In genomic region chr10:125154529-125154928, GRCh38 we compare ENCODE assay signal across 11 cellular contexts. TPM values are rescaled to one million over a fixed set of nuclear protein-coding genes. Genes with fewer than 3 reads are reported as not detected.
DNase-seq lines count a peak whose midpoint lies in the region; ATAC-seq and TF ChIP-seq lines count a peak whose summit lies in the region.
"Had no signal": no experiment of that assay in that cellular context is flagged by ENCODE, and none has a peak within 500 bp of the region (broad histone marks: within the 10 kb centered on the region; RNA-seq: fewer than 3 reads in every experiment).

No MANE protein-coding gene starts in this region.

- dilution Hi-C loops in mammary epithelial cell (cut with HindIII; ENCODE audit: low sequenced_read_pairs), result no loop called here

- in situ Hi-C loops in mammary epithelial cell (cut with MboI; ENCODE audit: low sequenced_read_pairs in 2 of 2), result loop anchor here in 1 of 2 donors (25.0 kb wide), 1 partner anchor 483 kb away; no protein-coding TSS in a partner anchor

- CTCF ChIA-PET in HEK293 (lab: Yijun Ruan, JAX) (interaction anchor here (0.7 to 1.9 kb wide), 2 partner anchors 10 to 34 kb away, joined by 3 to 4 read pairs; no protein-coding TSS in a partner anchor), mammary epithelial cell (lab: Charles Lee; ENCODE audit: low non-redundant PET) (no interaction called here)

- H3K4me2 ChIP-seq in mammary epithelial cell (ENCODE audit: insufficient read depth, low read depth, low read length), result peak overlapping the region; percentile 80

- H3K9ac ChIP-seq in mammary epithelial cell (ENCODE audit: insufficient read depth, low read length) (peak overlapping the region; percentile 85), skeletal muscle tissue (ENCODE audit: low read depth in 1 of 3, low read length in 3 of 3) (peak overlapping the region; percentile 7 to 75 (median 55))
- H3K9ac ChIP-seq: parathyroid adenoma had no signal

- BruUV-seq in mammary epithelial cell (replicated peaks; lab: Mats Ljungman, UMichigan), result no TSS peak

- H3K4me1 ChIP-seq in HEK293 (ENCODE audit: control insufficient read depth, insufficient read depth, low read length) (peaks cover 53% of the 10 kb centered on the region), mammary epithelial cell (ENCODE audit: insufficient read depth, low read length) (peaks cover 63% of the 10 kb centered on the region), skeletal muscle tissue (ENCODE audit: control insufficient read depth in 3 of 3, insufficient read depth in 3 of 3, low read length in 3 of 3) (peaks cover 59 to 72% (median 63%) of the 10 kb centered on the region in 3 donors)
- H3K4me1 ChIP-seq: parathyroid adenoma had no signal

- H3K27ac ChIP-seq in HEK293 (ENCODE audit: extremely low read depth, low read depth, low read length) (no peak overlapping the region), mammary epithelial cell (ENCODE audit: insufficient read depth, low read depth, low read length) (peak overlapping the region; percentile 91), skeletal muscle tissue (ENCODE audit: low read depth, low read length) (peak overlapping the region; percentile 90)
- H3K27ac ChIP-seq: parathyroid adenoma had no signal

- H3K9me3 ChIP-seq in HEK293 (ENCODE audit: control insufficient read depth, insufficient read depth, low read depth, low read length), result no peaks in the 10 kb centered on the region
- H3K9me3 ChIP-seq in mammary epithelial cell (replicated peaks; ENCODE audit: insufficient read depth, low read length), result no peaks in the 10 kb centered on the region
- no peaks in the 10 kb centered on the region for H3K9me3 ChIP-seq in skeletal muscle tissue (ENCODE audit: control insufficient read depth in 3 of 3, low read length in 3 of 3)

- H4K20me1 ChIP-seq in mammary epithelial cell (ENCODE audit: insufficient read depth, low read length), result no peaks in the 10 kb centered on the region

- H3K79me2 ChIP-seq in mammary epithelial cell (ENCODE audit: insufficient read depth, low read length), result peaks cover 99% of the 10 kb centered on the region

- H3K27me3 ChIP-seq in mammary epithelial cell (ENCODE audit: insufficient read depth, low read length) (no peaks in the 10 kb centered on the region), skeletal muscle tissue (ENCODE audit: control insufficient read depth in 3 of 3, insufficient read depth in 3 of 3, low read length in 3 of 3) (no peaks in the 10 kb centered on the region)

- peak overlapping the region; percentile 0 for H2AFZ ChIP-seq in mammary epithelial cell (ENCODE audit: low read depth, low read length)
- H2AFZ ChIP-seq: parathyroid adenoma had no signal

- POLR2A ChIA-PET in HEK293 (lab: Yijun Ruan, JAX), result no interaction called here

- WGBS in mammary epithelial cell (ENCODE audit: low coverage, missing lambda C conversion rate), result 24% methylated on average over 6 of the region's 6 CpGs

- TF ChIP-seq CTCF in HEK293 (tag by site-specific recombination; IDR thresholded peaks at IDR 0.05) (no peak), mammary epithelial cell (conservative IDR thresholded peaks at IDR 0.05 in 1 of 2, IDR thresholded peaks at IDR 0.05 in 1 of 2; ENCODE audit: extremely low read depth in 1 of 2, insufficient read depth in 1 of 2, low read depth in 1 of 2, low read length in 2 of 2) (no peak)

- ATAC-seq in HG03520 (IDR thresholded peaks at IDR 0.05; ENCODE audit: unreplicated experiment) (no peak), sciatic nerve (no peak), HG02885 (IDR thresholded peaks at IDR 0.05; ENCODE audit: poor library complexity, unreplicated experiment) (no peak)

- intact Hi-C loops in mammary epithelial cell (cut with micrococcal nuclease) (no loop called here), sciatic nerve (cut with DNase I) (loop anchor here (10.0 kb wide), 1 partner anchor 90 kb away; no protein-coding TSS in a partner anchor)

- H3K36me3 ChIP-seq in HEK293 (ENCODE audit: control insufficient read depth in 2 of 2, insufficient read depth in 1 of 2, low read length in 2 of 2), result peaks cover 0 to 20% of the 10 kb centered on the region in 2 experiments; a peak in 1 of 3 replicates
- peaks cover 6% of the 10 kb centered on the region for H3K36me3 ChIP-seq in mammary epithelial cell (ENCODE audit: insufficient read depth, low read length)
- H3K36me3 ChIP-seq in skeletal muscle tissue (ENCODE audit: control insufficient read depth in 3 of 3, insufficient read depth in 3 of 3, low read length in 3 of 3), result peaks cover 0 to 2% (median 0%) of the 10 kb centered on the region in 3 donors

- H3K4me3 ChIP-seq in HEK293 (ENCODE audit: low read depth, low read length), result no peak overlapping the region
- peak overlapping the region; percentile 3 to 77 (median 38) for H3K4me3 ChIP-seq in mammary epithelial cell (replicated peaks in 1 of 3; ENCODE audit: insufficient read depth in 1 of 3, low read depth in 2 of 3, low read length in 3 of 3)
- peak overlapping the region; percentile 17 to 54 (median 47) for H3K4me3 ChIP-seq in skeletal muscle tissue (ENCODE audit: low read length in 3 of 3)

- DNase-seq in mammary epithelial cell, result no peak
- DNase-seq in kidney tubule cell (ENCODE audit: low spot score), result peak; percentile 57
- no peak for DNase-seq in sciatic nerve (ENCODE audit: low spot score)
- DNase-seq in activated naive CD4-positive, alpha-beta T cell treated with anti-CD3 and anti-CD28 coated beads, Interleukin-2, amount 50 U/mL, for 16 hours, result no peak
- DNase-seq: effector CD4-positive, alpha-beta T cell; NCI-H187 had no signal

TF ChIP-seq in HEK293, 187 proteins besides CTCF, POLR2A, EP300 and RAD21:
- TF ChIP-seq ZNF426 (tag by site-specific recombination; IDR thresholded peaks at IDR 0.05) (no peak), REST (tag by site-specific recombination; IDR thresholded peaks at IDR 0.05) (no peak), PRDM6 (tag by site-specific recombination; IDR thresholded peaks at IDR 0.05) (no peak), PRDM10 (tag by site-specific recombination; IDR thresholded peaks at IDR 0.05) (peak; percentile 93)
TF ChIP-seq in HEK293: peak in this region for 1.

RNA-seq across cellular contexts. Expression of gene CTBP2, which starts 5.8 kb away (rescaled TPM):
- total RNA-seq in mammary epithelial cell (100 to 1,000 TPM; 111 to 126 TPM), skeletal muscle tissue (32.9 TPM), sciatic nerve (46.9 TPM)
- 141 TPM for polyA plus RNA-seq in mammary epithelial cell
- 123 TPM for polyA minus RNA-seq in mammary epithelial cell
